9 cellular contexts compared by ENCODE assay signal in the genomic region with DNA sequence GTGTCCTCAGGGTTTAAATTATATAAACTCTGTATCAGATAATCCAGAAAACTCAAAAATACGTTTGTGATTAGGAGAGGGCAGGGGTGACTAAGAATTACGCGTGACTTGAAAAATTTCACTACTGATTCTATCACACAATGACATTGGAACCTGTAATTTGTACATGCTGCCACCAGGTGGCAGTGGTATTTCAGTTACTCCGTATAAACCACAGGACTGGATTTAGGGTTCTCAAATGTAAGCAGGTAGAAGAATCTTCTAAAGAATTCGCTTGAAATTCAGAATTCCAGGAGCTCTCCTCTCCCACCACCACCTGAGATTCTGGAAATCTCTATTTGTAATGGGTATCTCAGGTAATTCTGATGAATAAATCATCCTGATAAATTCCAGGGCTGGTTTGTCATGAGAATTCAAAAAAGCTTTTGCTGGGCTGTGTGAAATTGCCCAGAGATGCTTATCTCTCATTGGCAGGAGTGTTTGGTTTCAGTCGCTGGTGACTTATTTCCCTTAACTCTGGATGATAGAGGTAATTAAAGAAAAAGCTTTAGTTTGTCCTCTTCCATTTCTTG. TPM values are rescaled to one million over a fixed set of nuclear protein-coding genes. Genes with fewer than 3 reads are reported as not detected.
DNase-seq lines count a peak whose midpoint lies in the region; ATAC-seq and TF ChIP-seq lines count a peak whose summit lies in the region.
"Had no signal": no experiment of that assay in that cellular context is flagged by ENCODE, and none has a peak within 500 bp of the region (broad histone marks: within the 10 kb centered on the region; RNA-seq: fewer than 3 reads in every experiment).

No MANE protein-coding gene starts in this region.

- POLR2A ChIA-PET in AG04449 (lab: Yijun Ruan, JAX): no interaction called here

- no peak overlapping the region for H3K4me3 ChIP-seq in AG04449 (ENCODE audit: low read depth, low read length)

- H3K36me3 Mint-ChIP-seq in endothelial cell (ENCODE audit: low read depth, unreplicated experiment): no peaks in the 10 kb centered on the region

- no peak overlapping the region for H3K27ac Mint-ChIP-seq in endothelial cell (ENCODE audit: unreplicated experiment)

- DNase-seq in AG04449 (ENCODE audit: low read depth, low spot score) (no peak), SK-MEL-5 (ENCODE audit: low read depth, low spot score) (peak; percentile 38), endothelial cell (ENCODE audit: low spot score) (peak; percentile 28), NCI-H1092 treated with DMSO at 0.1 percent for 48 hours (lab: John Stamatoyannopoulos, UW) (no peak)
- DNase-seq in stimulated activated CD4-positive, alpha-beta T cell treated with anti-CD3 and anti-CD28 coated beads, Interleukin-4, amount 100 ng/mL, for 4 hours: peak; percentile 20 to 33

- peak; percentile 9 for TF ChIP-seq CTCF in AG04449 (IDR thresholded peaks at IDR 0.05; ENCODE audit: insufficient read depth, low read length, missing control alignments)
- peak; percentile 37; the same call in 1 of the 2 replicates for TF ChIP-seq CTCF in GM12874 (IDR thresholded peaks at IDR 0.05; ENCODE audit: insufficient read depth, low read depth, low read length)
- peak; percentile 99 for TF ChIP-seq CTCF in endothelial cell (IDR thresholded peaks at IDR 0.05; ENCODE audit: unreplicated experiment)

- H3K9me3 Mint-ChIP-seq in endothelial cell (ENCODE audit: unreplicated experiment): no peaks in the 10 kb centered on the region

- in situ Hi-C loops in SK-MEL-5 (cut with HindIII; ENCODE audit: low pct_unique_long_range_greater_than_20kb, low sequenced_read_pairs): no loop called here

- ATAC-seq in GM21528 (IDR thresholded peaks at IDR 0.05; ENCODE audit: low FRiP score, unreplicated experiment): no peak
- no peak for ATAC-seq in HG02970 (IDR thresholded peaks at IDR 0.05; ENCODE audit: low FRiP score, unreplicated experiment)

- no peaks in the 10 kb centered on the region for H3K4me1 Mint-ChIP-seq in endothelial cell (ENCODE audit: unreplicated experiment)

- H3K27me3 Mint-ChIP-seq in endothelial cell (ENCODE audit: unreplicated experiment): no peaks in the 10 kb centered on the region

- no peak overlapping the region for H3K4me3 Mint-ChIP-seq in endothelial cell (ENCODE audit: unreplicated experiment)

- CTCF ChIA-PET in AG04449 (lab: Yijun Ruan, JAX): no interaction called here

RNA-seq across cellular contexts. Expression of a gene that starts 1.7 kb away (rescaled TPM):
- total RNA-seq in SK-MEL-5 (2014; rRNA removed; shearing (Covaris generic)): not detected in 2 replicates
- not detected in 2 replicates for polyA plus RNA-seq in SK-MEL-5 (2015; cell fraction: cytosol; rRNA removed)
- not detected in 2 replicates for polyA plus RNA-seq in SK-MEL-5 (2015; cell fraction: nucleus; rRNA removed)
- total RNA-seq in endothelial cell (ENCODE audit: unreplicated experiment): not detected
- total RNA-seq: temporal lobe had no signal

RNA-seq across cellular contexts. Expression of a gene that starts 18.2 kb away (rescaled TPM):
- total RNA-seq in SK-MEL-5 (2014; rRNA removed; shearing (Covaris generic)): not detected in 2 replicates
- polyA plus RNA-seq in SK-MEL-5 (2015; cell fraction: cytosol; rRNA removed): not detected in 2 replicates
- polyA plus RNA-seq in SK-MEL-5 (2015; cell fraction: nucleus; rRNA removed): not detected in 2 replicates
- not detected for total RNA-seq in endothelial cell (ENCODE audit: unreplicated experiment)
- total RNA-seq: temporal lobe had no signal

RNA-seq across cellular contexts. Expression of a gene that starts 50.1 kb away (rescaled TPM):
- total RNA-seq in SK-MEL-5 (2014; rRNA removed; shearing (Covaris generic)): not detected in 2 replicates
- polyA plus RNA-seq in SK-MEL-5 (2015; cell fraction: cytosol; rRNA removed): 0.11 TPM in 1 of 2 replicates, not detected in the other
- polyA plus RNA-seq in SK-MEL-5 (2015; cell fraction: nucleus; rRNA removed): not detected in 2 replicates
- total RNA-seq in endothelial cell (ENCODE audit: unreplicated experiment): not detected
- total RNA-seq: temporal lobe had no signal

Comparison
In these comparisons a context has a peak if more than half of its experiments do, and no peak if none do; other contexts are left out.
1. DNase-seq: peak in SK-MEL-5 (single experiment), endothelial cell (single experiment) and stimulated activated CD4-positive, alpha-beta T cell treated with anti-CD3 and anti-CD28 coated beads, Interleukin-4, amount 100 ng/mL, for 4 hours (2 of 2); none in AG04449 (single experiment) and NCI-H1092 treated with DMSO at 0.1 percent for 48 hours (single experiment).
2. CTCF ChIP-seq: peak in every context shown above with its lines; median percentile 99 in endothelial cell; 37 in GM12874; 9 in AG04449.